Comparison of ENCODE assay signal across 8 cellular contexts in genomic region chr6:28488916-28489365, GRCh38. TPM values are rescaled to one million over a fixed set of nuclear protein-coding genes. Genes with fewer than 3 reads are reported as not detected.
A peak's percentile ranks its signal among the peaks of the same experiment; 100 is the strongest.
DNase-seq lines count a peak whose midpoint lies in the region; ATAC-seq and TF ChIP-seq lines count a peak whose summit lies in the region.

No MANE protein-coding gene starts in this region.

- H3K36me3 ChIP-seq in kidney epithelial cell (ENCODE audit: control insufficient read depth, insufficient read depth, low read length): no peaks in the 10 kb centered on the region
- no peaks in the 10 kb centered on the region for H3K36me3 ChIP-seq in suprapubic skin
- no peaks in the 10 kb centered on the region for H3K36me3 ChIP-seq in transverse colon

- H3K27ac ChIP-seq in suprapubic skin (no peak overlapping the region), transverse colon (no peak overlapping the region)

- peaks cover 1% of the 10 kb centered on the region for H3K9me3 Mint-ChIP-seq in activated naive CD8-positive, alpha-beta T cell treated with anti-CD3 and anti-CD28 coated beads for 36 hours

- TF ChIP-seq CTCF in GM12864 (IDR thresholded peaks at IDR 0.05; ENCODE audit: low read depth, low read length, missing control alignments): no peak
- TF ChIP-seq CTCF in kidney epithelial cell (IDR thresholded peaks at IDR 0.05; ENCODE audit: insufficient read depth, low read length, poor library complexity, severe bottlenecking): no peak
- no peak for TF ChIP-seq CTCF in suprapubic skin (IDR thresholded peaks at IDR 0.05)
- TF ChIP-seq CTCF in transverse colon (IDR thresholded peaks at IDR 0.05): no peak

- intact Hi-C loops in transverse colon (cut with DNase I; ENCODE audit: low total_unique reads): no loop called here

- TF ChIP-seq POLR2A in suprapubic skin (IDR thresholded peaks at IDR 0.05) (no peak), transverse colon (IDR thresholded peaks at IDR 0.05) (no peak)

- H3K36me3 Mint-ChIP-seq in activated naive CD8-positive, alpha-beta T cell treated with anti-CD3 and anti-CD28 coated beads for 36 hours: no peaks in the 10 kb centered on the region

- H3K4me1 Mint-ChIP-seq in activated naive CD8-positive, alpha-beta T cell treated with anti-CD3 and anti-CD28 coated beads for 36 hours: peaks cover 26% of the 10 kb centered on the region

- 17% methylated on average over 14 of the region's 14 CpGs for WGBS in suprapubic skin
- WGBS in transverse colon (ENCODE audit: low coverage in 1 of 2), 2 donors: 41 to 47% methylated on average over 13 to 14 of the region's 14 CpGs

- H3K4me3 ChIP-seq in GM12864 (ENCODE audit: low read depth, low read length): peak overlapping the region; percentile 58
- H3K4me3 ChIP-seq in kidney epithelial cell (ENCODE audit: low read depth, low read length): peak overlapping the region; percentile 9
- peak overlapping the region; percentile 38 for H3K4me3 ChIP-seq in suprapubic skin
- H3K4me3 ChIP-seq in transverse colon: peak overlapping the region in 1 of 4 donors; percentile 42

- ATAC-seq in HG02798 (IDR thresholded peaks at IDR 0.05; ENCODE audit: poor library complexity, unreplicated experiment): no peak

- TF ChIP-seq EP300 in suprapubic skin (IDR thresholded peaks at IDR 0.05) (no peak), transverse colon (IDR thresholded peaks at IDR 0.05; ENCODE audit: low read depth) (no peak)

- H3K27ac Mint-ChIP-seq in activated naive CD8-positive, alpha-beta T cell treated with anti-CD3 and anti-CD28 coated beads for 36 hours: peak overlapping the region; percentile 78

- no peaks in the 10 kb centered on the region for H3K9me3 ChIP-seq in suprapubic skin
- no peaks in the 10 kb centered on the region for H3K9me3 ChIP-seq in transverse colon

- in situ Hi-C loops in transverse colon (cut with MboI; ENCODE audit: low pct_ligation_motif_present in 1 of 4, low pct_unique_long_range_greater_than_20kb in 1 of 4, low sequenced_read_pairs in 3 of 4): no loop called here

- DNase-seq in GM12864 (ENCODE audit: low read depth) (peak; percentile 38), MV-4-11 (lab: John Stamatoyannopoulos, UW) (peak; percentile 73), kidney epithelial cell (ENCODE audit: low read depth) (no peak), suprapubic skin (ENCODE audit: low spot score in 2 of 2) (no peak), NCI-H1417 treated with DMSO at 0.1 percent for 48 hours (lab: John Stamatoyannopoulos, UW) (no peak), transverse colon (no peak)
- peak; percentile 40 for DNase-seq in activated naive CD8-positive, alpha-beta T cell treated with anti-CD3 and anti-CD28 coated beads for 36 hours

- H3K27me3 ChIP-seq in kidney epithelial cell (ENCODE audit: control insufficient read depth, insufficient read depth, low read length) (no peaks in the 10 kb centered on the region), suprapubic skin (peaks cover 32% of the 10 kb centered on the region), transverse colon (peaks cover 74% of the 10 kb centered on the region)

- H3K27me3 Mint-ChIP-seq in activated naive CD8-positive, alpha-beta T cell treated with anti-CD3 and anti-CD28 coated beads for 36 hours: peaks cover 69% of the 10 kb centered on the region

- H3K4me3 Mint-ChIP-seq in activated naive CD8-positive, alpha-beta T cell treated with anti-CD3 and anti-CD28 coated beads for 36 hours: peak overlapping the region; percentile 78

- peaks cover 12% of the 10 kb centered on the region for H3K4me1 ChIP-seq in suprapubic skin
- peaks cover 0 to 7% (median 2%) of the 10 kb centered on the region in 4 donors for H3K4me1 ChIP-seq in transverse colon

RNA-seq across cellular contexts. Expression of gene GPX6, which starts 26.7 kb away (rescaled TPM):
- not detected for total RNA-seq in activated naive CD8-positive, alpha-beta T cell treated with anti-CD3 and anti-CD28 coated beads for 36 hours
- total RNA-seq in kidney epithelial cell: not detected in 2 replicates
- total RNA-seq in suprapubic skin: not detected
- total RNA-seq in transverse colon: not detected

RNA-seq across cellular contexts. Expression of gene GPX5, which starts 36.7 kb away (rescaled TPM):
- total RNA-seq in activated naive CD8-positive, alpha-beta T cell treated with anti-CD3 and anti-CD28 coated beads for 36 hours: not detected
- total RNA-seq in kidney epithelial cell (not detected in 2 replicates), suprapubic skin (not detected), transverse colon (not detected)

RNA-seq across cellular contexts. Expression of gene ZSCAN23, which starts 45.6 kb away (rescaled TPM):
- 1 to 10 TPM; 1.3 to 1.6 TPM for total RNA-seq in activated naive CD8-positive, alpha-beta T cell treated with anti-CD3 and anti-CD28 coated beads for 36 hours
- 1.6 and 3.1 TPM in 2 replicates for total RNA-seq in kidney epithelial cell
- 1 to 10 TPM in 2 of 4 donors, under 1 TPM in 1, not detected in 1; 0.68 to 5.9 (median 4.8) TPM for total RNA-seq in suprapubic skin
- 10 to 100 TPM in 1 of 4 donors, 1 to 10 TPM in 1, under 1 TPM in 1, not detected in 1; 0.55 to 17.1 (median 2.5) TPM for total RNA-seq in transverse colon

Comparison
In these comparisons a context has a peak if more than half of its experiments do, and no peak if none do; other contexts are left out.
1. DNase-seq: peak in GM12864 (single experiment), MV-4-11 (single experiment) and activated naive CD8-positive, alpha-beta T cell treated with anti-CD3 and anti-CD28 coated beads for 36 hours (single experiment); none in kidney epithelial cell (single experiment), suprapubic skin (0 of 2), NCI-H1417 treated with DMSO at 0.1 percent for 48 hours (single experiment) and transverse colon (single experiment).